Comparison of ENCODE assay signal across 1 cellular context in the genomic region with DNA sequence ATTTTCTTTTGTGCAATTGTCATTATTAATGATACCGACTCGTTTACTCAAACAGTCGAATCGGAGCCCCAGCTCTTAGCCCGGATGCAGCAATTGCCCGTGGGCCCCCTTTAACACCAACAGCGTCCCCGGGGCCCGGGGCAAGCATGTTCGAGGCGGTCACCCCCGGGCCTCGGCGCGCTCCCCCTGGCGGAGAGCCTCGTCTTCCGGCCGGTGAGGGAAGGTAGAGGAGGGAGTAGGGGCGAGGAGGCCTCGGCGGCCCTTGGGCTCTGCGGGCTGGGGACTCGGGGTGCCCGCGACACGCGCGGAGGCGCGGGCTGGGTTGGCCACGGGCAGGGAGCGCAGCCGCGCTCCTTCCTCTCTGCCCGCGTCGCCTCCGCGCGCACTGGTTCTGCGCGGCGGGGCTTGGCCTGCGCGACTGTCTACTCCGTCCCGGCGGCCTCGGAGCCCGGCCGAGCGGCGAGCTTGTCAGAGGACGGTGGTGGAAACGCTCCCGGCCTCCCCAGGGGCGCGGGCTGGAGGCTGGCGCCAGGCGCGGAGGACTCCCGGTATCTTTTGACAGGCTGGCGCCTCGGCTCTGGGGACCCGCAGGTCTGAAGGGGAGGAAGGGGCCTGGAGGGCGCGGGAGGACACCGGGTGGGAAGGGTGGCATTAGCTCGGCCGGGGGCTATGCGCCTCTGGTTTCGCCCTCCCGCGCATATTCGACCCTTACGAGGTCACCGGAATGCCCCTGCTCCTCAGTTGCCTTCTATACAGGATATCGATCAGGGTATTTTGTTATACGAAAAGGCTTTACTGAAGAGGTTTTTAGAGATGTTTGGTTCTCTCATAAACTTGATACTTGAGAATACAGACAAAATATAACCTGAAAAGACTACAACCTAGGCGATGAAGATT.
TF ChIP-seq lines count a peak whose summit lies in the region.

No MANE protein-coding gene starts in this region.

TF ChIP-seq in endothelial cell of umbilical vein, 7 proteins besides CTCF, POLR2A, EP300 and RAD21 (continued from another document):
- TF ChIP-seq, protein P1, sequence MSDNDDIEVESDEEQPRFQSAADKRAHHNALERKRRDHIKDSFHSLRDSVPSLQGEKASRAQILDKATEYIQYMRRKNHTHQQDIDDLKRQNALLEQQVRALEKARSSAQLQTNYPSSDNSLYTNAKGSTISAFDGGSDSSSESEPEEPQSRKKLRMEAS (IDR thresholded peaks at IDR 0.05; ENCODE audit: insufficient read depth, insufficient read length): no peak
TF ChIP-seq in endothelial cell of umbilical vein: peak in this region for 1.
